ENCODE assay signal across 12 cellular contexts in genomic region chr11:122209619-122210377, GRCh38.
DNase-seq lines count a peak whose midpoint lies in the region; ATAC-seq, FAIRE-seq and TF ChIP-seq lines count a peak whose summit lies in the region.
"Had no signal": no experiment of that assay in that cellular context is flagged by ENCODE, and none has a peak within 500 bp of the region (broad histone marks: within the 10 kb centered on the region; RNA-seq: fewer than 3 reads in every experiment).

No MANE protein-coding gene starts in this region.

- peaks cover 37% of the 10 kb centered on the region for H3K4me1 ChIP-seq in testis

- TF ChIP-seq POLR2A in testis (IDR thresholded peaks at IDR 0.05) = no peak

- peaks cover 10% of the 10 kb centered on the region for H3K27me3 Mint-ChIP-seq in activated CD4-positive, alpha-beta memory T cell treated with anti-CD3 and anti-CD28 coated beads, Interleukin-2, amount 10 ng/mL, durations not matched to agents 7 days and 5 days

- no peak for TF ChIP-seq CTCF in bronchial epithelial cell (IDR thresholded peaks at IDR 0.05; ENCODE audit: insufficient read depth, low read length, severe bottlenecking)
- peak in 1 of 3 experiments; percentile 15 for TF ChIP-seq CTCF in testis (IDR thresholded peaks at IDR 0.05)

- peak overlapping the region in 1 of 2 donors; percentile 85 for H3K27ac ChIP-seq in testis

- TF ChIP-seq EP300 in Ishikawa (IDR thresholded peaks at IDR 0.05; ENCODE audit: borderline replicate concordance) = no peak

- H3K27me3 ChIP-seq in bronchial epithelial cell (ENCODE audit: control insufficient read depth, insufficient read depth, low read length) (no peaks in the 10 kb centered on the region), testis (no peaks in the 10 kb centered on the region)

- H3K36me3 ChIP-seq in bronchial epithelial cell (ENCODE audit: control insufficient read depth, insufficient read depth, low read length) (no peaks in the 10 kb centered on the region), testis (ENCODE audit: low read depth, missing control alignments) (no peaks in the 10 kb centered on the region)

- no peaks in the 10 kb centered on the region for H3K9me3 ChIP-seq in testis

- intact Hi-C loops in testis (cut with DNase I; ENCODE audit: low total_unique reads) = loop anchor here (10.0 kb wide), 2 partner anchors 105 to 295 kb away; no protein-coding TSS in a partner anchor

- H3K36me3 Mint-ChIP-seq in activated CD4-positive, alpha-beta memory T cell treated with anti-CD3 and anti-CD28 coated beads, Interleukin-2, amount 10 ng/mL, durations not matched to agents 7 days and 5 days (ENCODE audit: low read depth) = no peaks in the 10 kb centered on the region
- H3K36me3 Mint-ChIP-seq: naive thymus-derived CD8-positive, alpha-beta T cell had no signal

- FAIRE-seq in bronchial epithelial cell (lab: Jason Lieb, UNC) = no peak
- FAIRE-seq: GM12878 had no signal

- ATAC-seq in HG03457 (IDR thresholded peaks at IDR 0.05; ENCODE audit: unreplicated experiment) (no peak), GM18517 (IDR thresholded peaks at IDR 0.05; ENCODE audit: unreplicated experiment) (no peak)
- ATAC-seq: GM12878; naive thymus-derived CD8-positive, alpha-beta T cell; stimulated activated naive CD8-positive, alpha-beta T cell treated with anti-CD3 and anti-CD28 coated beads, Interleukin-15, Interleukin-2, amounts not matched to agents 100 U/mL and 50 U/mL, for 24 hours had no signal

- H3K27ac Mint-ChIP-seq in activated CD4-positive, alpha-beta memory T cell treated with anti-CD3 and anti-CD28 coated beads, Interleukin-2, amount 10 ng/mL, durations not matched to agents 7 days and 5 days = no peak overlapping the region
- H3K27ac Mint-ChIP-seq: naive thymus-derived CD8-positive, alpha-beta T cell had no signal

- POLR2A ChIA-PET in activated CD4-positive, alpha-beta memory T cell treated with anti-CD3 and anti-CD28 coated beads, Interleukin-2, amount 10 ng/mL, durations not matched to agents 7 days and 5 days (lab: Charles Lee) = no interaction called here

- TF ChIP-seq RAD21 in Ishikawa (IDR thresholded peaks at IDR 0.05; ENCODE audit: low read depth) = no peak

- no peak overlapping the region for H3K4me3 Mint-ChIP-seq in activated CD4-positive, alpha-beta memory T cell treated with anti-CD3 and anti-CD28 coated beads, Interleukin-2, amount 10 ng/mL, durations not matched to agents 7 days and 5 days
- H3K4me3 Mint-ChIP-seq: naive thymus-derived CD8-positive, alpha-beta T cell had no signal

- no peaks in the 10 kb centered on the region for H3K9me3 Mint-ChIP-seq in activated CD4-positive, alpha-beta memory T cell treated with anti-CD3 and anti-CD28 coated beads, Interleukin-2, amount 10 ng/mL, durations not matched to agents 7 days and 5 days

- DNase-seq in bronchial epithelial cell (ENCODE audit: low read depth) (peak; percentile 18), iris pigment epithelial cell (ENCODE audit: low read depth) (peak; percentile 93), testis (peak; percentile 90), NCI-H2196 treated with DMSO at 0.1 percent for 48 hours (lab: John Stamatoyannopoulos, UW; ENCODE audit: unreplicated experiment) (no peak)
- DNase-seq in activated CD4-positive, alpha-beta memory T cell treated with anti-CD3 and anti-CD28 coated beads, Interleukin-2, amount 10 ng/mL, durations not matched to agents 7 days and 5 days = no peak
- DNase-seq: naive thymus-derived CD8-positive, alpha-beta T cell; NCI-H1930; stimulated activated naive CD8-positive, alpha-beta T cell treated with anti-CD3 and anti-CD28 coated beads, Interleukin-15, Interleukin-2, amounts not matched to agents 100 U/mL and 50 U/mL, for 24 hours had no signal

- CTCF ChIA-PET in activated CD4-positive, alpha-beta memory T cell treated with anti-CD3 and anti-CD28 coated beads, Interleukin-2, amount 10 ng/mL, durations not matched to agents 7 days and 5 days (lab: Charles Lee) = no interaction called here

- no peaks in the 10 kb centered on the region for H3K4me1 Mint-ChIP-seq in activated CD4-positive, alpha-beta memory T cell treated with anti-CD3 and anti-CD28 coated beads, Interleukin-2, amount 10 ng/mL, durations not matched to agents 7 days and 5 days
- H3K4me1 Mint-ChIP-seq: naive thymus-derived CD8-positive, alpha-beta T cell had no signal

- WGBS in testis, 2 donors = 32 to 40% methylated on average over 4 of the region's 4 CpGs

- no peak overlapping the region for H3K4me3 ChIP-seq in bronchial epithelial cell (ENCODE audit: low read depth, low read length)
- no peak overlapping the region for H3K4me3 ChIP-seq in testis
- H3K4me3 ChIP-seq: GM12878 had no signal

TF ChIP-seq in Ishikawa, 13 proteins besides CTCF, POLR2A, EP300 and RAD21:
- no peak for TF ChIP-seq EGR1 (IDR thresholded peaks at IDR 0.05)
- 0 out of 2 replicates have a peak, but pooled peaks have one; percentile 23 for TF ChIP-seq NFIC (IDR thresholded peaks at IDR 0.05)
TF ChIP-seq in Ishikawa: peak in this region for 1.

Comparison
In these comparisons a context has a peak if more than half of its experiments do, and no peak if none do; other contexts are left out.
1. DNase-seq: peak in bronchial epithelial cell (single experiment), iris pigment epithelial cell (single experiment) and testis (single experiment); none in activated CD4-positive, alpha-beta memory T cell treated with anti-CD3 and anti-CD28 coated beads, Interleukin-2, amount 10 ng/mL, durations not matched to agents 7 days and 5 days (single experiment) and NCI-H2196 treated with DMSO at 0.1 percent for 48 hours (single experiment).